In the genomic region with DNA sequence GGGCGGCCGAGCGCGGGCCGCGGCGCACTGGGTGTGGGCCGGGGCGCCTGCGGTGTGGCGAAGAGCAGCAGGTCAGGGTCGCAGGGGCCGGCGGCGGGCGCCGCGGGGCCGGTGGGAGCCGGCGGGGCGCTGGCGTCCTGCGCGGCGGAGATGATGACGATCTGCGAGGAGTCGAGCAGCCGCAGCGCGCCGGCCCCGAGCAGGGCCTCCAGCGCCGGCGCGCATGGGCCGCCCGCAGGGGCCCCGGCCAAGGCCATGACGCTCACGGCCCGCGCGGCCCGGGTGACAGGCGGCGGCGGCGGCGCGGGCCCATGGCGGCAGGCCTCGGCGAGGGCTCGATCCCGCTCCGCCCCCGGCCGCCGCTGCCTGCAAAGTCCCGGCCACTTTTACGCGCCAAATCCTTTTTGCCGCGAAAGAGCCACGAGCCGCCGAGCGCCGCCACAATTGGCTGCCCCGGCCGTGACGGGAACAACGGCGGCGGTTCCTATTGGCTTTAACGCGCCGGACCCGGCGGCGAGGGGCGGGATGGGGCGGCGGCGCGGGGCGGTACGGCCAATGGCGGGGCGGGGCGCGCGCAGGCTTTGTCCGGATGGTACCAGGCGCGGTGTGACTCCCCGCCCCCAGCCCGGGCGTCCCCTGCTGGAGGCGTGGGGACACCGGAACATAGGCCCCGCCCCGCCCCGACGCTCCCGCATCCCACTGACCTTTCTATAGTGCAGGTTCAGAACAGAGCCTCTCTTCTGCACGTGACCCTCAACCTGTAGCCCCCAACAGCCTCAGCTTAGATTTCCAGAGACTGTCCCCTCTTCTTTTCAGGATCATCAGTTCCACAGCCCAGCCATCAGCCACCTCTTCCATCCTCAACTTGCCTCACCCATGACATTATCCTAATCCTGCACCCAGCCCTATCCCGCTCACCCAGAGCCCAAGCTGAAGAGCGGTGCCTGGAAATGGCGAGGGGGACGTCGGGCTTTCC, we compare ENCODE assay signal across 8 cellular contexts. TPM values are rescaled to one million over a fixed set of nuclear protein-coding genes. Genes with fewer than 3 reads are reported as not detected.
DNase-seq lines count a peak whose midpoint lies in the region; ATAC-seq and TF ChIP-seq lines count a peak whose summit lies in the region.

A gene with protein sequence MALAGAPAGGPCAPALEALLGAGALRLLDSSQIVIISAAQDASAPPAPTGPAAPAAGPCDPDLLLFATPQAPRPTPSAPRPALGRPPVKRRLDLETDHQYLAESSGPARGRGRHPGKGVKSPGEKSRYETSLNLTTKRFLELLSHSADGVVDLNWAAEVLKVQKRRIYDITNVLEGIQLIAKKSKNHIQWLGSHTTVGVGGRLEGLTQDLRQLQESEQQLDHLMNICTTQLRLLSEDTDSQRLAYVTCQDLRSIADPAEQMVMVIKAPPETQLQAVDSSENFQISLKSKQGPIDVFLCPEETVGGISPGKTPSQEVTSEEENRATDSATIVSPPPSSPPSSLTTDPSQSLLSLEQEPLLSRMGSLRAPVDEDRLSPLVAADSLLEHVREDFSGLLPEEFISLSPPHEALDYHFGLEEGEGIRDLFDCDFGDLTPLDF (minus strand): TSS at position 378 of the 976 bp plus-strand sequence. CDS start 121 bp downstream, at position 257.

- H3K79me2 ChIP-seq in DND-41 (ENCODE audit: insufficient read depth, low read length): peaks cover 48% of the 10 kb centered on the region
- peaks cover 42% of the 10 kb centered on the region for H3K79me2 ChIP-seq in KMS-11 (ENCODE audit: insufficient read depth, low read depth)

- no peaks in the 10 kb centered on the region for H3K27me3 ChIP-seq in DND-41 (ENCODE audit: insufficient read depth, low read length, poor library complexity)
- no peaks in the 10 kb centered on the region for H3K27me3 ChIP-seq in KMS-11 (ENCODE audit: insufficient read depth, low read depth)
- H3K27me3 ChIP-seq in muscle layer of colon (ENCODE audit: control insufficient read depth in 1 of 2, insufficient read depth in 2 of 2, low read length in 2 of 2): no peaks in the 10 kb centered on the region

- H3K4me2 ChIP-seq in DND-41 (ENCODE audit: insufficient read depth, low read length): peak within 1 kb of the TSS; percentile 95
- peak within 1 kb of the TSS; percentile 91 for H3K4me2 ChIP-seq in KMS-11

- H3K27ac ChIP-seq in DND-41 (ENCODE audit: low read length): peak within 1 kb of the TSS; percentile 78
- H3K27ac ChIP-seq in KMS-11: peak within 1 kb of the TSS; percentile 67
- H3K27ac ChIP-seq in muscle layer of colon (ENCODE audit: low read depth, low read length): peak within 1 kb of the TSS; percentile 63

- ATAC-seq in DND-41 (ENCODE audit: insufficient read depth, low read depth) (peak; percentile 86), GM21786 (IDR thresholded peaks at IDR 0.05; ENCODE audit: unreplicated experiment) (peak; percentile 76)

- H3K36me3 ChIP-seq in DND-41 (ENCODE audit: insufficient read depth, low read length): peaks cover 40% of the 10 kb centered on the region
- no peaks in the 10 kb centered on the region for H3K36me3 ChIP-seq in KMS-11 (ENCODE audit: insufficient read depth)
- H3K36me3 ChIP-seq in muscle layer of colon (ENCODE audit: insufficient read depth, low read length): no peaks in the 10 kb centered on the region

- H2AFZ ChIP-seq in DND-41 (ENCODE audit: low read depth, low read length) (peak within 1 kb of the TSS; percentile 81), KMS-11 (ENCODE audit: low read depth) (peak within 1 kb of the TSS; percentile 91)

- peak; percentile 97 for DNase-seq in DND-41
- peak; percentile 95 for DNase-seq in activated T-cell treated with anti-CD3 and anti-CD28 coated beads, Interleukin-2, amount 50 U/mL, for 1 hour
- DNase-seq in erythroblast (lab: John Stamatoyannopoulos, UW): peak; percentile 95 to 97
- peak; percentile 88 to 91 for DNase-seq in stimulated activated CD8-positive, alpha-beta memory T cell treated with anti-CD3 and anti-CD28 coated beads, Interleukin-7, amount 100 ng/mL, for 1 hour (ENCODE audit: low read depth in 2 of 2)

- peak; percentile 46 for TF ChIP-seq CTCF in DND-41 (IDR thresholded peaks at IDR 0.05; ENCODE audit: borderline replicate concordance, extremely low read depth, low read length, poor library complexity, severe bottlenecking)
- no peak for TF ChIP-seq CTCF in KMS-11 (conservative IDR thresholded peaks at IDR 0.05; ENCODE audit: low read depth, low read length)

- H3K9me3 ChIP-seq in DND-41 (ENCODE audit: insufficient read depth, low read length, severe bottlenecking): no peaks in the 10 kb centered on the region
- H3K9me3 ChIP-seq in muscle layer of colon (ENCODE audit: low read length): no peaks in the 10 kb centered on the region

- H4K20me1 ChIP-seq in DND-41 (ENCODE audit: insufficient read depth, low read length) (peaks cover 43% of the 10 kb centered on the region), KMS-11 (ENCODE audit: insufficient read depth) (peaks cover 16% of the 10 kb centered on the region)

- peaks cover 64% of the 10 kb centered on the region for H3K4me1 ChIP-seq in DND-41 (ENCODE audit: insufficient read depth, low read length)
- H3K4me1 ChIP-seq in KMS-11 (ENCODE audit: low read depth, poor library complexity, severe bottlenecking): peaks cover 62% of the 10 kb centered on the region
- peaks cover 11% of the 10 kb centered on the region for H3K4me1 ChIP-seq in muscle layer of colon (ENCODE audit: insufficient read depth, low read length)

- H3K4me3 ChIP-seq in DND-41 (ENCODE audit: low read depth in 1 of 2, low read length in 2 of 2): peak within 1 kb of the TSS; percentile 34 to 74
- H3K4me3 ChIP-seq in KMS-11 (IDR thresholded peaks at IDR 0.05; ENCODE audit: insufficient read depth, low read depth, low read length): no peak within 1 kb of the TSS
- H3K4me3 ChIP-seq in muscle layer of colon (ENCODE audit: low read depth in 1 of 2, low read length in 2 of 2): peak within 1 kb of the TSS; percentile 20 to 60

- H3K9ac ChIP-seq in DND-41 (ENCODE audit: low read depth, low read length) (peak within 1 kb of the TSS; percentile 70), KMS-11 (peak within 1 kb of the TSS; percentile 72; the same call in 1 of the 2 replicates), muscle layer of colon (ENCODE audit: low read length) (no peak within 1 kb of the TSS)

- no peak for TF ChIP-seq POLR2A in erythroblast (IDR thresholded peaks at IDR 0.05; ENCODE audit: low read length)

TF ChIP-seq in PFSK-1, 5 proteins besides CTCF, POLR2A, EP300 and RAD21:
- no peak for TF ChIP-seq TAF1 (IDR thresholded peaks at IDR 0.05; ENCODE audit: borderline replicate concordance, insufficient read depth, low read length)
- TF ChIP-seq, protein P1, sequence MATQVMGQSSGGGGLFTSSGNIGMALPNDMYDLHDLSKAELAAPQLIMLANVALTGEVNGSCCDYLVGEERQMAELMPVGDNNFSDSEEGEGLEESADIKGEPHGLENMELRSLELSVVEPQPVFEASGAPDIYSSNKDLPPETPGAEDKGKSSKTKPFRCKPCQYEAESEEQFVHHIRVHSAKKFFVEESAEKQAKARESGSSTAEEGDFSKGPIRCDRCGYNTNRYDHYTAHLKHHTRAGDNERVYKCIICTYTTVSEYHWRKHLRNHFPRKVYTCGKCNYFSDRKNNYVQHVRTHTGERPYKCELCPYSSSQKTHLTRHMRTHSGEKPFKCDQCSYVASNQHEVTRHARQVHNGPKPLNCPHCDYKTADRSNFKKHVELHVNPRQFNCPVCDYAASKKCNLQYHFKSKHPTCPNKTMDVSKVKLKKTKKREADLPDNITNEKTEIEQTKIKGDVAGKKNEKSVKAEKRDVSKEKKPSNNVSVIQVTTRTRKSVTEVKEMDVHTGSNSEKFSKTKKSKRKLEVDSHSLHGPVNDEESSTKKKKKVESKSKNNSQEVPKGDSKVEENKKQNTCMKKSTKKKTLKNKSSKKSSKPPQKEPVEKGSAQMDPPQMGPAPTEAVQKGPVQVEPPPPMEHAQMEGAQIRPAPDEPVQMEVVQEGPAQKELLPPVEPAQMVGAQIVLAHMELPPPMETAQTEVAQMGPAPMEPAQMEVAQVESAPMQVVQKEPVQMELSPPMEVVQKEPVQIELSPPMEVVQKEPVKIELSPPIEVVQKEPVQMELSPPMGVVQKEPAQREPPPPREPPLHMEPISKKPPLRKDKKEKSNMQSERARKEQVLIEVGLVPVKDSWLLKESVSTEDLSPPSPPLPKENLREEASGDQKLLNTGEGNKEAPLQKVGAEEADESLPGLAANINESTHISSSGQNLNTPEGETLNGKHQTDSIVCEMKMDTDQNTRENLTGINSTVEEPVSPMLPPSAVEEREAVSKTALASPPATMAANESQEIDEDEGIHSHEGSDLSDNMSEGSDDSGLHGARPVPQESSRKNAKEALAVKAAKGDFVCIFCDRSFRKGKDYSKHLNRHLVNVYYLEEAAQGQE (IDR thresholded peaks at IDR 0.05; ENCODE audit: insufficient read depth in 1 of 2, low read depth in 2 of 2, low read length in 2 of 2): no peak
- TF ChIP-seq POLR2AphosphoS5 (IDR thresholded peaks at IDR 0.05; ENCODE audit: low read depth, low read length): 0 out of 2 replicates have a peak, but pooled peaks have one; percentile 47
- TF ChIP-seq FOXP2 (optimal IDR thresholded peaks at IDR 0.05; ENCODE audit: borderline replicate concordance, extremely low read depth, extremely low read length, insufficient read depth): peak; percentile 75
- TF ChIP-seq SIN3A (IDR thresholded peaks at IDR 0.05; ENCODE audit: borderline replicate concordance, insufficient read depth, low read length): peak; percentile 83; the same call in 1 of the 2 replicates
TF ChIP-seq in PFSK-1: peak in this region for 3.

RNA-seq across cellular contexts. Expression of the gene that starts here (rescaled TPM):
- 26.3 TPM for polyA plus RNA-seq in PFSK-1 (2012; ENCODE audit: insufficient read length, low read depth)
